1 cellular context compared by ENCODE assay signal in the genomic region with DNA sequence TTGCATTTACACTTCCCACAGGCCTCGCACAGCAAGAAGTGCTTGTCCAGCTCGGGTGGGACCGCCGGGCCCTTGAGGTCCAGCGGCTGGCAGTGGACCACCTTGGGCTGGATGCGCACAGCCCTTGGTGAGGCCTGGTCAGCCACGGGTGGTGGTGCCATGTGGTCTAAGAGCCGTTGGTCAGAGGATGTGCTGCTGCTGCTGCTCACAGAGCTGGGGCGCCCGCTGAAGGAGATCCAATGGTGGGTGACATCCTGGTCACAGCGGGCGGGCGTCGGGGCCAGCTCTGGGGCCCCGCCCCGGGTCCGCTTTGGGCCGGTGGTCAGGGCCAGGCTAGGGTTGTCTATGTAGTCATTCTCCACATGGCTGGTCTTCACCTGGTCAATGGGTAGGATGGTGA.
TF ChIP-seq lines count a peak whose summit lies in the region.

No MANE protein-coding gene starts in this region.

TF ChIP-seq in IMR-90, 13 proteins besides CTCF, POLR2A, EP300 and RAD21:
- no peak for TF ChIP-seq RFX5 (IDR thresholded peaks at IDR 0.05; ENCODE audit: low read depth, low read length)
- no peak for TF ChIP-seq MAZ (IDR thresholded peaks at IDR 0.05; ENCODE audit: borderline replicate concordance, low read depth, low read length)
- no peak for TF ChIP-seq SMC3 (IDR thresholded peaks at IDR 0.05; ENCODE audit: low read depth, low read length)
- no peak for TF ChIP-seq BHLHE40 (IDR thresholded peaks at IDR 0.05; ENCODE audit: low read depth, low read length)
- no peak for TF ChIP-seq USF2 (IDR thresholded peaks at IDR 0.05; ENCODE audit: low read depth, low read length)
- no peak for TF ChIP-seq CEBPB (IDR thresholded peaks at IDR 0.05; ENCODE audit: low read depth, low read length)
- no peak for TF ChIP-seq NFE2L2 (IDR thresholded peaks at IDR 0.05; ENCODE audit: low read depth, low read length)
- TF ChIP-seq MXI1 (IDR thresholded peaks at IDR 0.05; ENCODE audit: borderline replicate concordance, low read depth, low read length): no peak
- no peak for TF ChIP-seq ELK1 (IDR thresholded peaks at IDR 0.05; ENCODE audit: borderline replicate concordance, low read depth, low read length)
- no peak for TF ChIP-seq FOS (IDR thresholded peaks at IDR 0.05; ENCODE audit: low read depth, low read length)
